In the genomic region with DNA sequence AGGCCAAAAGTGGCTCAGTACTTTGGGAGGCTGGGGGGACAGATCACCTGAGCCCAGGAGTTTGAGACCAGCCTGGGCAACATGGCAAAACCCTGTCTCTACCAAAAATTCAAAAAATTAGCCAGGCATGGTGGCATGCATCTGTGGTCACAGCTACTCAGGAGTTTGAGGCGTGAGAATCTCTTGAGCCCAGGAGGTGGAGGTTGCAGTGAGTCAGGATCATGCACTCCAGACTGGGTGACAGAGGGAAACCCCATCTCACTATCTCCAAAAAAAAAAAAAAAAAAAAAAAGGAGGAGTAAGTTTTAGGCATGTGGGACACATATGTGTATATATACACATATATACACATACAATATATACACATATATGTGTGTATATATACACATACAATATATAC, we compare ENCODE assay signal across 13 cellular contexts.
DNase-seq lines count a peak whose midpoint lies in the region; ATAC-seq and TF ChIP-seq lines count a peak whose summit lies in the region.
"Had no signal": no experiment of that assay in that cellular context is flagged by ENCODE, and none has a peak within 500 bp of the region (broad histone marks: within the 10 kb centered on the region; RNA-seq: fewer than 3 reads in every experiment).

No MANE protein-coding gene starts in this region.

- peaks cover 7% of the 10 kb centered on the region; the same call in 1 of the 2 replicates for H3K36me3 ChIP-seq in SJSA1
- H3K36me3 ChIP-seq: thoracic aorta had no signal

- peak overlapping the region; percentile 96 for H3K27ac ChIP-seq in SJSA1
- H3K27ac ChIP-seq: SK-N-MC, thoracic aorta had no signal

- peak; percentile 51 for DNase-seq in H4 (ENCODE audit: low spot score)
- peak; percentile 83 to 86 for DNase-seq in SJSA1 (ENCODE audit: low read depth in 1 of 2, low spot score in 2 of 2)
- peak; percentile 75 for DNase-seq in fibroblast of mammary gland (ENCODE audit: low read depth)
- peak; percentile 90 for DNase-seq in renal cortical epithelial cell (ENCODE audit: low read depth)
- DNase-seq in NCI-H2227 treated with DMSO at 0.1 percent for 48 hours (lab: John Stamatoyannopoulos, UW) = no peak
- DNase-seq: activated CD8-positive, alpha-beta memory T cell treated with anti-CD3 and anti-CD28 coated beads for 24 hours; CD8-positive, alpha-beta T cell; GF-D8; NCI-H1048 had no signal

- no peaks in the 10 kb centered on the region for H3K27me3 ChIP-seq in SJSA1 (replicated peaks)

- H3K4me3 ChIP-seq in SJSA1 (no peak overlapping the region), fibroblast of mammary gland (ENCODE audit: control insufficient read depth, low read depth, low read length) (no peak overlapping the region)
- H3K4me3 ChIP-seq: SK-N-MC, thoracic aorta had no signal

- TF ChIP-seq CTCF in fibroblast of mammary gland (conservative IDR thresholded peaks at IDR 0.05; ENCODE audit: control insufficient read depth, insufficient read depth, low read depth, low read length) = no peak

- ATAC-seq in GM21723 (IDR thresholded peaks at IDR 0.05; ENCODE audit: unreplicated experiment) = no peak
- no peak for ATAC-seq in HG03039 (IDR thresholded peaks at IDR 0.05; ENCODE audit: unreplicated experiment)
- ATAC-seq: CD8-positive, alpha-beta T cell had no signal

- H3K9me3 ChIP-seq in SJSA1 (replicated peaks) = no peaks in the 10 kb centered on the region
- H3K9me3 ChIP-seq: thoracic aorta had no signal

- H3K4me1 ChIP-seq in SJSA1 (replicated peaks) = peaks cover 32% of the 10 kb centered on the region
